1 cellular context compared by ENCODE assay signal in genomic region chr6:36245572-36246031, GRCh38.
TF ChIP-seq lines count a peak whose summit lies in the region.

No MANE protein-coding gene starts in this region.

TF ChIP-seq in HepG2, 621 proteins besides CTCF, POLR2A, EP300 and RAD21 (continued from another document):
- TF ChIP-seq, protein P1, sequence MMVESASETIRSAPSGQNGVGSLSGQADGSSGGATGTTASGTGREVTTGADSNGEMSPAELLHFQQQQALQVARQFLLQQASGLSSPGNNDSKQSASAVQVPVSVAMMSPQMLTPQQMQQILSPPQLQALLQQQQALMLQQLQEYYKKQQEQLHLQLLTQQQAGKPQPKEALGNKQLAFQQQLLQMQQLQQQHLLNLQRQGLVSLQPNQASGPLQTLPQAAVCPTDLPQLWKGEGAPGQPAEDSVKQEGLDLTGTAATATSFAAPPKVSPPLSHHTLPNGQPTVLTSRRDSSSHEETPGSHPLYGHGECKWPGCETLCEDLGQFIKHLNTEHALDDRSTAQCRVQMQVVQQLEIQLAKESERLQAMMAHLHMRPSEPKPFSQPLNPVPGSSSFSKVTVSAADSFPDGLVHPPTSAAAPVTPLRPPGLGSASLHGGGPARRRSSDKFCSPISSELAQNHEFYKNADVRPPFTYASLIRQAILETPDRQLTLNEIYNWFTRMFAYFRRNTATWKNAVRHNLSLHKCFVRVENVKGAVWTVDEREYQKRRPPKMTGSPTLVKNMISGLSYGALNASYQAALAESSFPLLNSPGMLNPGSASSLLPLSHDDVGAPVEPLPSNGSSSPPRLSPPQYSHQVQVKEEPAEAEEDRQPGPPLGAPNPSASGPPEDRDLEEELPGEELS (CRISPR knock-in tag; IDR thresholded peaks at IDR 0.05): no peak
- TF ChIP-seq SSRP1 (CRISPR knock-in tag; IDR thresholded peaks at IDR 0.05) (no peak), XRCC5 (optimal IDR thresholded peaks at IDR 0.05; ENCODE audit: low read length) (peak; percentile 25), ZMAT3 (CRISPR knock-in tag; conservative IDR thresholded peaks at IDR 0.05) (no peak), BATF2 (CRISPR knock-in tag; IDR thresholded peaks at IDR 0.05) (no peak), POGZ (CRISPR knock-in tag; IDR thresholded peaks at IDR 0.05) (no peak), ZNF629 (CRISPR knock-in tag; conservative IDR thresholded peaks at IDR 0.05) (0 out of 2 replicates have a peak, but pooled peaks have one; percentile 21), TARDBP (CRISPR knock-in tag; IDR thresholded peaks at IDR 0.05) (no peak), ZMYM3 (CRISPR knock-in tag; IDR thresholded peaks at IDR 0.05) (0 out of 2 replicates have a peak, but pooled peaks have one; percentile 47), BORCS8-MEF2B (CRISPR knock-in tag; IDR thresholded peaks at IDR 0.05) (peak; percentile 56; the same call in 1 of the 2 replicates), MAFG (CRISPR knock-in tag; IDR thresholded peaks at IDR 0.05) (no peak), ARNTL (CRISPR knock-in tag; IDR thresholded peaks at IDR 0.05) (no peak), PTBP1 (IDR thresholded peaks at IDR 0.05; ENCODE audit: low read depth, low read length, poor library complexity, severe bottlenecking) (no peak), HNRNPUL1 (IDR thresholded peaks at IDR 0.05; ENCODE audit: low read depth, low read length) (no peak), ZNF3 (CRISPR knock-in tag; IDR thresholded peaks at IDR 0.05) (no peak), ZNF550 (CRISPR knock-in tag; IDR thresholded peaks at IDR 0.05; ENCODE audit: borderline replicate concordance) (no peak), ZNF276 (CRISPR knock-in tag; IDR thresholded peaks at IDR 0.05; ENCODE audit: low read depth) (no peak), CEBPZ (IDR thresholded peaks at IDR 0.05; ENCODE audit: low read length) (no peak), ARNT2 (CRISPR knock-in tag; IDR thresholded peaks at IDR 0.05; ENCODE audit: low read depth) (0 out of 2 replicates have a peak, but pooled peaks have one; percentile 3), CC2D1A (CRISPR knock-in tag; IDR thresholded peaks at IDR 0.05) (no peak), PHF5A (CRISPR knock-in tag; IDR thresholded peaks at IDR 0.05; ENCODE audit: low read depth, unreplicated experiment) (no peak), KLF15 (CRISPR knock-in tag; IDR thresholded peaks at IDR 0.05; ENCODE audit: borderline replicate concordance) (no peak), ZNF430 (CRISPR knock-in tag; IDR thresholded peaks at IDR 0.05) (no peak), SRF (IDR thresholded peaks at IDR 0.05; ENCODE audit: low read depth, low read length) (no peak), ZNF598 (CRISPR knock-in tag; IDR thresholded peaks at IDR 0.05; ENCODE audit: borderline replicate concordance) (no peak), ZMYM2 (CRISPR knock-in tag; IDR thresholded peaks at IDR 0.05) (no peak), PATZ1 (CRISPR knock-in tag; IDR thresholded peaks at IDR 0.05) (peak; percentile 41; the same call in 1 of the 2 replicates)
- TF ChIP-seq, protein P2, sequence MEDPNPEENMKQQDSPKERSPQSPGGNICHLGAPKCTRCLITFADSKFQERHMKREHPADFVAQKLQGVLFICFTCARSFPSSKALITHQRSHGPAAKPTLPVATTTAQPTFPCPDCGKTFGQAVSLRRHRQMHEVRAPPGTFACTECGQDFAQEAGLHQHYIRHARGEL (CRISPR knock-in tag; IDR thresholded peaks at IDR 0.05): no peak
- TF ChIP-seq, protein P3, sequence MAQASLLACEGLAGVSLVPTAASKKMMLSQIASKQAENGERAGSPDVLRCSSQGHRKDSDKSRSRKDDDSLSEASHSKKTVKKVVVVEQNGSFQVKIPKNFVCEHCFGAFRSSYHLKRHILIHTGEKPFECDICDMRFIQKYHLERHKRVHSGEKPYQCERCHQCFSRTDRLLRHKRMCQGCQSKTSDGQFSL (CRISPR knock-in tag; IDR thresholded peaks at IDR 0.05): no peak
- TF ChIP-seq, protein P4, sequence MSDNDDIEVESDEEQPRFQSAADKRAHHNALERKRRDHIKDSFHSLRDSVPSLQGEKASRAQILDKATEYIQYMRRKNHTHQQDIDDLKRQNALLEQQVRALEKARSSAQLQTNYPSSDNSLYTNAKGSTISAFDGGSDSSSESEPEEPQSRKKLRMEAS (IDR thresholded peaks at IDR 0.05): 0 out of 2 replicates have a peak, but pooled peaks have one; percentile 24
- TF ChIP-seq, protein P5, sequence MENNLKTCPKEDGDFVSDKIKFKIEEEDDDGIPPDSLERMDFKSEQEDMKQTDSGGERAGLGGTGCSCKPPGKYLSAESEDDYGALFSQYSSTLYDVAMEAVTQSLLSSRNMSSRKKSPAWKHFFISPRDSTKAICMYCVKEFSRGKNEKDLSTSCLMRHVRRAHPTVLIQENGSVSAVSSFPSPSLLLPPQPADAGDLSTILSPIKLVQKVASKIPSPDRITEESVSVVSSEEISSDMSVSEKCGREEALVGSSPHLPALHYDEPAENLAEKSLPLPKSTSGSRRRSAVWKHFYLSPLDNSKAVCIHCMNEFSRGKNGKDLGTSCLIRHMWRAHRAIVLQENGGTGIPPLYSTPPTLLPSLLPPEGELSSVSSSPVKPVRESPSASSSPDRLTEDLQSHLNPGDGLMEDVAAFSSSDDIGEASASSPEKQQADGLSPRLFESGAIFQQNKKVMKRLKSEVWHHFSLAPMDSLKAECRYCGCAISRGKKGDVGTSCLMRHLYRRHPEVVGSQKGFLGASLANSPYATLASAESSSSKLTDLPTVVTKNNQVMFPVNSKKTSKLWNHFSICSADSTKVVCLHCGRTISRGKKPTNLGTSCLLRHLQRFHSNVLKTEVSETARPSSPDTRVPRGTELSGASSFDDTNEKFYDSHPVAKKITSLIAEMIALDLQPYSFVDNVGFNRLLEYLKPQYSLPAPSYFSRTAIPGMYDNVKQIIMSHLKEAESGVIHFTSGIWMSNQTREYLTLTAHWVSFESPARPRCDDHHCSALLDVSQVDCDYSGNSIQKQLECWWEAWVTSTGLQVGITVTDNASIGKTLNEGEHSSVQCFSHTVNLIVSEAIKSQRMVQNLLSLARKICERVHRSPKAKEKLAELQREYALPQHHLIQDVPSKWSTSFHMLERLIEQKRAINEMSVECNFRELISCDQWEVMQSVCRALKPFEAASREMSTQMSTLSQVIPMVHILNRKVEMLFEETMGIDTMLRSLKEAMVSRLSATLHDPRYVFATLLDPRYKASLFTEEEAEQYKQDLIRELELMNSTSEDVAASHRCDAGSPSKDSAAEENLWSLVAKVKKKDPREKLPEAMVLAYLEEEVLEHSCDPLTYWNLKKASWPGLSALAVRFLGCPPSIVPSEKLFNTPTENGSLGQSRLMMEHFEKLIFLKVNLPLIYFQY (CRISPR knock-in tag; IDR thresholded peaks at IDR 0.05; ENCODE audit: borderline replicate concordance): no peak
